Comparison of ENCODE assay signal across 10 cellular contexts in the genomic region with DNA sequence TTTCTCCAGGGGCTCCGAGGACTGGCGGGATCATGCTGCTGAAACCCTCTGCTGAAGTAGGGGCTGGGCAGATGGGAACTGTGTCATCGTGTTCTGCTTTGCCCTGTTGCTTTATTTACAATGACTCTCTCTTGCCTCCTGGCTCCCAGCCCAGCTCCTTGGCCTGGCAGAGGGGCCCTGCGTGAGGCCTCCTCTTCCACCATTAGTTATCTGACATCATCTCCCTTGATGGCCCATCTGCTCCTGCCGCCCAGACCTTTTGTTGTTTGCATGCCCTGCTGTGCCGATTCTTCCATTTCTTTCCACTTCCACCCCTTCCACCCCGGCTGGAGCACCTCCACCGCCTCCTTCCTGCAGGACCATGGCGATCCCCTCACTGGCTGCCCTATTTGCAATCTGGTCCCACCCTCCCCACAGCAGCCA.
DNase-seq lines count a peak whose midpoint lies in the region; ATAC-seq and TF ChIP-seq lines count a peak whose summit lies in the region.
"Had no signal": no experiment of that assay in that cellular context is flagged by ENCODE, and none has a peak within 500 bp of the region (broad histone marks: within the 10 kb centered on the region; RNA-seq: fewer than 3 reads in every experiment).

No MANE protein-coding gene starts in this region.

- DNase-seq in C1 segment of cervical spinal cord (lab: John Stamatoyannopoulos, UW) (peak; percentile 6 to 99 (median 46)), NCI-H1436 treated with DMSO at 0.1 percent for 48 hours (lab: John Stamatoyannopoulos, UW) (peak; percentile 61), hippocampal formation (lab: John Stamatoyannopoulos, UW) (peak; percentile 32 to 62), omental fat pad (ENCODE audit: low spot score) (no peak), germinal center (ENCODE audit: low spot score) (no peak), coronary artery (ENCODE audit: low spot score) (no peak)
- DNase-seq in CD4-positive, alpha-beta T cell = no peak
- DNase-seq: activated CD8-positive, alpha-beta T cell treated with anti-CD3 and anti-CD28 coated beads for 36 hours had no signal

- intact Hi-C loops in CD4-positive, alpha-beta T cell (cut with DNase I, micrococcal nuclease) = no loop called here

- no peak for TF ChIP-seq CTCF in OCI-LY3 (IDR thresholded peaks at IDR 0.05; ENCODE audit: low read depth, low read length)
- TF ChIP-seq CTCF in omental fat pad (IDR thresholded peaks at IDR 0.05) = no peak
- TF ChIP-seq CTCF in CD4-positive, alpha-beta T cell (IDR thresholded peaks at IDR 0.05) = no peak
- TF ChIP-seq CTCF in coronary artery (IDR thresholded peaks at IDR 0.05) = no peak

- no peaks in the 10 kb centered on the region for H3K36me3 Mint-ChIP-seq in CD4-positive, alpha-beta T cell (ENCODE audit: low read depth)

- ATAC-seq in omental fat pad (ENCODE audit: low FRiP score) = no peak
- no peak for ATAC-seq in CD4-positive, alpha-beta T cell (ENCODE audit: poor library complexity)
- ATAC-seq: activated CD8-positive, alpha-beta T cell treated with anti-CD3 and anti-CD28 coated beads for 36 hours; HCT116 had no signal

- H3K27ac Mint-ChIP-seq in CD4-positive, alpha-beta T cell = no peak overlapping the region
- H3K27ac Mint-ChIP-seq: activated CD8-positive, alpha-beta T cell treated with anti-CD3 and anti-CD28 coated beads for 36 hours had no signal

- no peaks in the 10 kb centered on the region for H4K20me1 ChIP-seq in OCI-LY3 (ENCODE audit: insufficient read depth, low read length)

- H3K27me3 Mint-ChIP-seq in CD4-positive, alpha-beta T cell = peaks cover 20% of the 10 kb centered on the region

- peaks cover 6% of the 10 kb centered on the region for H3K9me3 Mint-ChIP-seq in CD4-positive, alpha-beta T cell
- H3K9me3 Mint-ChIP-seq: activated CD8-positive, alpha-beta T cell treated with anti-CD3 and anti-CD28 coated beads for 36 hours had no signal

- H3K4me3 ChIP-seq in OCI-LY3 (ENCODE audit: low read length) = peak overlapping the region; percentile 47
- H3K4me3 ChIP-seq in coronary artery = no peak overlapping the region

- peak overlapping the region; percentile 36 for H3K4me2 ChIP-seq in OCI-LY3 (ENCODE audit: low read length)

- no peak overlapping the region for H2AFZ ChIP-seq in OCI-LY3 (ENCODE audit: low read depth, low read length)

- no peaks in the 10 kb centered on the region for H3K79me2 ChIP-seq in OCI-LY3 (ENCODE audit: low read length)

- H3K36me3 ChIP-seq in OCI-LY3 (replicated peaks; ENCODE audit: low read depth, low read length) = peaks cover 66% of the 10 kb centered on the region

- peaks cover 35% of the 10 kb centered on the region for H3K4me1 ChIP-seq in OCI-LY3 (ENCODE audit: low read length)

- H3K9me3 ChIP-seq in OCI-LY3 (ENCODE audit: insufficient read depth, low read length) = no peaks in the 10 kb centered on the region
- H3K9me3 ChIP-seq in CD4-positive, alpha-beta T cell (ENCODE audit: control insufficient read depth, low read length) = no peaks in the 10 kb centered on the region

- H3K4me1 Mint-ChIP-seq in CD4-positive, alpha-beta T cell (ENCODE audit: low read depth) = no peaks in the 10 kb centered on the region

- POLR2A ChIA-PET in CD4-positive, alpha-beta T cell (lab: Charles Lee) = no interaction called here

- H3K9ac ChIP-seq in OCI-LY3 (ENCODE audit: low read length) = peak overlapping the region; percentile 31; the same call in 1 of the 2 replicates

- H3K27ac ChIP-seq in OCI-LY3 (ENCODE audit: low read length) (peak overlapping the region; percentile 69), coronary artery (no peak overlapping the region)
- H3K27ac ChIP-seq in CD4-positive, alpha-beta T cell (ENCODE audit: low read depth, low read length) = no peak overlapping the region

- CTCF ChIA-PET in CD4-positive, alpha-beta T cell (lab: Charles Lee) = no interaction called here

- H3K27me3 ChIP-seq in OCI-LY3 (ENCODE audit: low read depth, low read length) = no peaks in the 10 kb centered on the region
- no peaks in the 10 kb centered on the region for H3K27me3 ChIP-seq in CD4-positive, alpha-beta T cell (ENCODE audit: control insufficient read depth, insufficient read depth, low read length)

- no peak overlapping the region for H3K4me3 Mint-ChIP-seq in CD4-positive, alpha-beta T cell
- H3K4me3 Mint-ChIP-seq: activated CD8-positive, alpha-beta T cell treated with anti-CD3 and anti-CD28 coated beads for 36 hours had no signal

Comparison
In these comparisons a context has a peak if more than half of its experiments do, and no peak if none do; other contexts are left out.
1. DNase-seq: peak in C1 segment of cervical spinal cord (14 of 14), NCI-H1436 treated with DMSO at 0.1 percent for 48 hours (single experiment) and hippocampal formation (2 of 2); none in omental fat pad (single experiment), germinal center (single experiment), CD4-positive, alpha-beta T cell (0 of 10) and coronary artery (single experiment).